In the genomic region with DNA sequence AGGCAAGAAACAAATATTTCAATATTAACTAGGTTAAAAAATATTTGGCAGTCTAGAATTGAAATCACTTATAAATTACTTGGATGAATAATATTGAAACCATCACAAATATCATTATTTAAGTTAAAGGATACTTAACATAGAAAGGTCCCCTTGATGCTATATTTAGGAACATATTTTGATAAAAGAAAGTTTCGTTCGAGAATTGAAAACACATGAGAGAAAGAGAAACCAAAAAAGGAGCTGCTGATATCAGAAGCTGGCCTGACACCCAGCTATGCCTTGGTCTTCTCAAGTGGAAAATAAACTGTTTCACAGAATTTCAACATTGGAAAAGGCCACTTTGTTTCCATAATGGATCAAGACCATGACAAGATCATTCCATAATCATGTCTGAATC, we compare ENCODE assay signal across 14 cellular contexts.
DNase-seq lines count a peak whose midpoint lies in the region; ATAC-seq and FAIRE-seq lines count a peak whose summit lies in the region.
"Had no signal": no experiment of that assay in that cellular context is flagged by ENCODE, and none has a peak within 500 bp of the region (broad histone marks: within the 10 kb centered on the region; RNA-seq: fewer than 3 reads in every experiment).

No MANE protein-coding gene starts in this region.

- H3K9me3 Mint-ChIP-seq in activated naive CD4-positive, alpha-beta T cell treated with anti-CD3 and anti-CD28 coated beads, Interleukin-2, amount 10 ng/mL, durations not matched to agents 7 days and 5 days: peaks cover 5% of the 10 kb centered on the region
- H3K9me3 Mint-ChIP-seq in activated naive CD4-positive, alpha-beta T cell treated with anti-CD3 and anti-CD28 coated beads for 36 hours: no peaks in the 10 kb centered on the region
- H3K9me3 Mint-ChIP-seq in naive thymus-derived CD4-positive, alpha-beta T cell: peaks cover 0 to 3% (median 0%) of the 10 kb centered on the region in 11 donors
- H3K9me3 Mint-ChIP-seq: nephron had no signal

- H3K27ac ChIP-seq in naive thymus-derived CD4-positive, alpha-beta T cell (ENCODE audit: low read depth, low read length): no peak overlapping the region
- H3K27ac ChIP-seq: cardiac muscle cell, VCaP had no signal

- peaks cover 5% of the 10 kb centered on the region for H3K36me3 Mint-ChIP-seq in activated naive CD4-positive, alpha-beta T cell treated with anti-CD3 and anti-CD28 coated beads, Interleukin-2, amount 10 ng/mL, durations not matched to agents 7 days and 5 days
- H3K36me3 Mint-ChIP-seq in activated naive CD4-positive, alpha-beta T cell treated with anti-CD3 and anti-CD28 coated beads for 36 hours (ENCODE audit: low read depth): no peaks in the 10 kb centered on the region
- peaks cover 0 to 7% (median 0%) of the 10 kb centered on the region in 5 donors for H3K36me3 Mint-ChIP-seq in naive thymus-derived CD4-positive, alpha-beta T cell

- no peaks in the 10 kb centered on the region for H3K36me3 ChIP-seq in naive thymus-derived CD4-positive, alpha-beta T cell (ENCODE audit: control insufficient read depth in 2 of 3, insufficient read depth in 3 of 3, low read length in 3 of 3)
- H3K36me3 ChIP-seq: cardiac muscle cell, HAP-1 had no signal

- no peak overlapping the region for H3K4me3 Mint-ChIP-seq in activated naive CD4-positive, alpha-beta T cell treated with anti-CD3 and anti-CD28 coated beads, Interleukin-2, amount 10 ng/mL, durations not matched to agents 7 days and 5 days
- H3K4me3 Mint-ChIP-seq in activated naive CD4-positive, alpha-beta T cell treated with anti-CD3 and anti-CD28 coated beads for 36 hours: no peak overlapping the region
- H3K4me3 Mint-ChIP-seq in naive thymus-derived CD4-positive, alpha-beta T cell: peak overlapping the region in 9 of 10 donors; percentile 45 to 75 (median 64)
- H3K4me3 Mint-ChIP-seq: nephron had no signal

- peaks cover 30% of the 10 kb centered on the region for H3K4me1 Mint-ChIP-seq in activated naive CD4-positive, alpha-beta T cell treated with anti-CD3 and anti-CD28 coated beads, Interleukin-2, amount 10 ng/mL, durations not matched to agents 7 days and 5 days
- peaks cover 19% of the 10 kb centered on the region for H3K4me1 Mint-ChIP-seq in activated naive CD4-positive, alpha-beta T cell treated with anti-CD3 and anti-CD28 coated beads for 36 hours (ENCODE audit: low read depth)
- H3K4me1 Mint-ChIP-seq in naive thymus-derived CD4-positive, alpha-beta T cell: peaks cover 3 to 44% (median 23%) of the 10 kb centered on the region in 7 donors
- H3K4me1 Mint-ChIP-seq: nephron had no signal

- no peaks in the 10 kb centered on the region for H3K4me1 ChIP-seq in naive thymus-derived CD4-positive, alpha-beta T cell (ENCODE audit: control insufficient read depth in 2 of 2, insufficient read depth in 2 of 2, low read length in 2 of 2)
- H3K4me1 ChIP-seq: HAP-1 had no signal

- CTCF ChIA-PET in activated naive CD4-positive, alpha-beta T cell treated with anti-CD3 and anti-CD28 coated beads, Interleukin-2, amount 10 ng/mL, durations not matched to agents 7 days and 5 days (lab: Charles Lee): no interaction called here
- CTCF ChIA-PET in activated naive CD4-positive, alpha-beta T cell treated with anti-CD3 and anti-CD28 coated beads for 36 hours (lab: Charles Lee): interaction anchor here (0.7 kb wide), 1 partner anchor 12 kb away, joined by 3 read pairs; no protein-coding TSS in a partner anchor
- CTCF ChIA-PET in naive thymus-derived CD4-positive, alpha-beta T cell (lab: Charles Lee): no interaction called here

- POLR2A ChIA-PET in naive thymus-derived CD4-positive, alpha-beta T cell (lab: Charles Lee): no interaction called here

- H3K27ac Mint-ChIP-seq in activated naive CD4-positive, alpha-beta T cell treated with anti-CD3 and anti-CD28 coated beads, Interleukin-2, amount 10 ng/mL, durations not matched to agents 7 days and 5 days: peak overlapping the region; percentile 86
- no peak overlapping the region for H3K27ac Mint-ChIP-seq in activated naive CD4-positive, alpha-beta T cell treated with anti-CD3 and anti-CD28 coated beads for 36 hours
- peak overlapping the region; percentile 39 to 91 (median 71) for H3K27ac Mint-ChIP-seq in naive thymus-derived CD4-positive, alpha-beta T cell
- H3K27ac Mint-ChIP-seq: nephron had no signal

- FAIRE-seq in HTR-8/SVneo (lab: Jason Lieb, UNC): peak; percentile 64

- no peaks in the 10 kb centered on the region for H3K9me3 ChIP-seq in naive thymus-derived CD4-positive, alpha-beta T cell (ENCODE audit: control insufficient read depth in 2 of 3, low read length in 3 of 3)
- H3K9me3 ChIP-seq: HAP-1 had no signal

- intact Hi-C loops in activated naive CD4-positive, alpha-beta T cell treated with anti-CD3 and anti-CD28 coated beads for 36 hours (cut with micrococcal nuclease): no loop called here
- intact Hi-C loops in naive thymus-derived CD4-positive, alpha-beta T cell (cut with micrococcal nuclease): no loop called here

- H3K4me3 ChIP-seq in naive thymus-derived CD4-positive, alpha-beta T cell (ENCODE audit: low read length): no peak overlapping the region
- H3K4me3 ChIP-seq: cardiac muscle cell, HAP-1 had no signal

- no peaks in the 10 kb centered on the region for H3K27me3 Mint-ChIP-seq in activated naive CD4-positive, alpha-beta T cell treated with anti-CD3 and anti-CD28 coated beads, Interleukin-2, amount 10 ng/mL, durations not matched to agents 7 days and 5 days
- no peaks in the 10 kb centered on the region for H3K27me3 Mint-ChIP-seq in activated naive CD4-positive, alpha-beta T cell treated with anti-CD3 and anti-CD28 coated beads for 36 hours (ENCODE audit: low read depth)
- H3K27me3 Mint-ChIP-seq in naive thymus-derived CD4-positive, alpha-beta T cell: no peaks in the 10 kb centered on the region

- no peaks in the 10 kb centered on the region for H3K27me3 ChIP-seq in naive thymus-derived CD4-positive, alpha-beta T cell (ENCODE audit: control insufficient read depth in 2 of 2, insufficient read depth in 2 of 2, low read length in 2 of 2)
- H3K27me3 ChIP-seq: cardiac muscle cell had no signal

- peak; percentile 67 for ATAC-seq in HG02678 (IDR thresholded peaks at IDR 0.05; ENCODE audit: unreplicated experiment)
- ATAC-seq in naive thymus-derived CD4-positive, alpha-beta T cell: no peak

- DNase-seq in activated naive CD4-positive, alpha-beta T cell treated with anti-CD3 and anti-CD28 coated beads, Interleukin-2, amount 10 ng/mL, durations not matched to agents 7 days and 5 days: no peak
- no peak for DNase-seq in activated naive CD4-positive, alpha-beta T cell treated with anti-CD3 and anti-CD28 coated beads for 36 hours
- DNase-seq in HTR-8/SVneo (ENCODE audit: insufficient read length, low spot score): no peak
- peak in 1 of 9 donors; percentile 2 for DNase-seq in naive thymus-derived CD4-positive, alpha-beta T cell
- DNase-seq in NCI-H510A (lab: John Stamatoyannopoulos, UW): no peak
- no peak for DNase-seq in activated CD4-positive, CD25-positive, alpha-beta regulatory T cell treated with anti-CD3 and anti-CD28 coated beads, Interleukin-2, amount 50 U/mL, for 72 hours
- no peak for DNase-seq in DMS153 (lab: John Stamatoyannopoulos, UW)
- DNase-seq: head of caudate nucleus, NCI-H446 treated with DMSO at 0.1 percent for 48 hours had no signal

Comparison
In these comparisons a context has a peak if more than half of its experiments do, and no peak if none do; other contexts are left out.
1. H3K4me3 Mint-ChIP-seq: peak in naive thymus-derived CD4-positive, alpha-beta T cell (9 of 10); none in activated naive CD4-positive, alpha-beta T cell treated with anti-CD3 and anti-CD28 coated beads, Interleukin-2, amount 10 ng/mL, durations not matched to agents 7 days and 5 days (single experiment) and activated naive CD4-positive, alpha-beta T cell treated with anti-CD3 and anti-CD28 coated beads for 36 hours (single experiment).